ENCODE assay signal across 11 cellular contexts in genomic region chr1:227888404-227889046, GRCh38. TPM values are rescaled to one million over a fixed set of nuclear protein-coding genes. Genes with fewer than 3 reads are reported as not detected.
DNase-seq lines count a peak whose midpoint lies in the region; ATAC-seq lines count a peak whose summit lies in the region.
"Had no signal": no experiment of that assay in that cellular context is flagged by ENCODE, and none has a peak within 500 bp of the region (broad histone marks: within the 10 kb centered on the region; RNA-seq: fewer than 3 reads in every experiment).

No MANE protein-coding gene starts in this region.

- no peaks in the 10 kb centered on the region for H3K27me3 Mint-ChIP-seq in activated naive CD8-positive, alpha-beta T cell treated with anti-CD3 and anti-CD28 coated beads, Interleukin-2, amount 50 U/mL, for 24 hours
- peaks cover 0 to 5% (median 0%) of the 10 kb centered on the region in 3 donors for H3K27me3 Mint-ChIP-seq in naive B cell

- ATAC-seq in activated naive CD8-positive, alpha-beta T cell treated with anti-CD3 and anti-CD28 coated beads, Interleukin-2, amount 50 U/mL, for 24 hours = no peak
- ATAC-seq in naive B cell (ENCODE audit: low read depth in 2 of 2) (no peak), GM21423 (IDR thresholded peaks at IDR 0.05; ENCODE audit: unreplicated experiment) (no peak), GM21528 (IDR thresholded peaks at IDR 0.05; ENCODE audit: low FRiP score, unreplicated experiment) (no peak)

- DNase-seq in 8988T (peak; percentile 18), D341Med (ENCODE audit: low spot score) (peak; percentile 30), naive B cell (no peak), foreskin melanocyte (no peak)
- DNase-seq in activated naive CD8-positive, alpha-beta T cell treated with anti-CD3 and anti-CD28 coated beads, Interleukin-2, amount 50 U/mL, for 24 hours = peak; percentile 2
- no peak for DNase-seq in stimulated activated CD4-positive, alpha-beta T cell treated with anti-CD3 and anti-CD28 coated beads, Interleukin-1b, Interleukin-23, amount 100 ng/mL, for 48 hours
- DNase-seq: activated CD4-positive, alpha-beta T cell treated with anti-CD3 and anti-CD28 coated beads, Interleukin-2, amount 50 U/mL, for 1 hour; GF-D8 had no signal

- no peaks in the 10 kb centered on the region for H3K36me3 Mint-ChIP-seq in activated naive CD8-positive, alpha-beta T cell treated with anti-CD3 and anti-CD28 coated beads, Interleukin-2, amount 50 U/mL, for 24 hours (ENCODE audit: low read depth)
- no peaks in the 10 kb centered on the region for H3K36me3 Mint-ChIP-seq in naive B cell
- H3K36me3 Mint-ChIP-seq: activated naive CD4-positive, alpha-beta T cell treated with anti-CD3 and anti-CD28 coated beads, Interleukin-2, amount 50 U/mL, for 72 hours had no signal

- H3K4me1 Mint-ChIP-seq in activated naive CD8-positive, alpha-beta T cell treated with anti-CD3 and anti-CD28 coated beads, Interleukin-2, amount 50 U/mL, for 24 hours = peaks cover 12% of the 10 kb centered on the region
- H3K4me1 Mint-ChIP-seq in naive B cell = peaks cover 0 to 9% (median 4%) of the 10 kb centered on the region in 3 donors

- no peak overlapping the region for H3K27ac Mint-ChIP-seq in activated naive CD8-positive, alpha-beta T cell treated with anti-CD3 and anti-CD28 coated beads, Interleukin-2, amount 50 U/mL, for 24 hours
- peak overlapping the region in 3 of 6 donors; percentile 24 to 74 (median 56) for H3K27ac Mint-ChIP-seq in naive B cell

- no peak overlapping the region for H3K4me3 Mint-ChIP-seq in activated naive CD8-positive, alpha-beta T cell treated with anti-CD3 and anti-CD28 coated beads, Interleukin-2, amount 50 U/mL, for 24 hours
- H3K4me3 Mint-ChIP-seq in naive B cell = peak overlapping the region; percentile 24 to 94 (median 84)

- no peaks in the 10 kb centered on the region for H3K9me3 Mint-ChIP-seq in activated naive CD8-positive, alpha-beta T cell treated with anti-CD3 and anti-CD28 coated beads, Interleukin-2, amount 50 U/mL, for 24 hours
- no peaks in the 10 kb centered on the region for H3K9me3 Mint-ChIP-seq in naive B cell
- H3K9me3 Mint-ChIP-seq: activated naive CD4-positive, alpha-beta T cell treated with anti-CD3 and anti-CD28 coated beads, Interleukin-2, amount 50 U/mL, for 72 hours had no signal

RNA-seq across cellular contexts. Expression of gene WNT9A, which starts 59.2 kb away (rescaled TPM):
- not detected for polyA plus RNA-seq in naive B cell (ENCODE audit: low read depth in 6 of 6)

Comparison
In these comparisons a context has a peak if more than half of its experiments do, and no peak if none do; other contexts are left out.
1. DNase-seq: peak in 8988T (single experiment), D341Med (single experiment) and activated naive CD8-positive, alpha-beta T cell treated with anti-CD3 and anti-CD28 coated beads, Interleukin-2, amount 50 U/mL, for 24 hours (single experiment); none in naive B cell (single experiment), stimulated activated CD4-positive, alpha-beta T cell treated with anti-CD3 and anti-CD28 coated beads, Interleukin-1b, Interleukin-23, amount 100 ng/mL, for 48 hours (single experiment) and foreskin melanocyte (single experiment).